In the genomic region with DNA sequence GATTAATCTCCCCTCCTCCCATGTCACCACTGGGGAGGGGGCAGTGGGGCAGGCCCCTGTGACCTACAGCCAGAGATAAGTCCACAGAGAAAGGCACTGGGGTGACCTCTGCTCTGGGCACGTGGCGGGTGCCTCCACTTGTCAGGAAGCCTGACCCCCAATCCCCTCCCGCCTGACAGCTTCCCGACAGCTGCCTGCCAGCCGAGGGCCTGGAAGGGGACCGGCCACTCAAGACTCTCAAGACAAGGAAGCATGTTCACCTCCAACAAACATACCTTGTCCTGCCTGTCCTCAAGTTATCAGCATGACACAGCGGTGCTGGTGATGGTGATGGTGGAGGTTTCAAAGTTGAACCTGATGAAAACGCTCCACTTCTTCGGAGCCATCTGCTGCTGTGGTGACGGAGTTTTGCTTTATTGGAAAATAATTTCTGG, we compare ENCODE assay signal across 1 cellular context.
A peak's percentile ranks its signal among the peaks of the same experiment; 100 is the strongest.
TF ChIP-seq lines count a peak whose summit lies in the region.

No MANE protein-coding gene starts in this region.

TF ChIP-seq in K562, 482 proteins besides CTCF, POLR2A, EP300 and RAD21 (continued from another document and continues in another):
- TF ChIP-seq, protein P1, sequence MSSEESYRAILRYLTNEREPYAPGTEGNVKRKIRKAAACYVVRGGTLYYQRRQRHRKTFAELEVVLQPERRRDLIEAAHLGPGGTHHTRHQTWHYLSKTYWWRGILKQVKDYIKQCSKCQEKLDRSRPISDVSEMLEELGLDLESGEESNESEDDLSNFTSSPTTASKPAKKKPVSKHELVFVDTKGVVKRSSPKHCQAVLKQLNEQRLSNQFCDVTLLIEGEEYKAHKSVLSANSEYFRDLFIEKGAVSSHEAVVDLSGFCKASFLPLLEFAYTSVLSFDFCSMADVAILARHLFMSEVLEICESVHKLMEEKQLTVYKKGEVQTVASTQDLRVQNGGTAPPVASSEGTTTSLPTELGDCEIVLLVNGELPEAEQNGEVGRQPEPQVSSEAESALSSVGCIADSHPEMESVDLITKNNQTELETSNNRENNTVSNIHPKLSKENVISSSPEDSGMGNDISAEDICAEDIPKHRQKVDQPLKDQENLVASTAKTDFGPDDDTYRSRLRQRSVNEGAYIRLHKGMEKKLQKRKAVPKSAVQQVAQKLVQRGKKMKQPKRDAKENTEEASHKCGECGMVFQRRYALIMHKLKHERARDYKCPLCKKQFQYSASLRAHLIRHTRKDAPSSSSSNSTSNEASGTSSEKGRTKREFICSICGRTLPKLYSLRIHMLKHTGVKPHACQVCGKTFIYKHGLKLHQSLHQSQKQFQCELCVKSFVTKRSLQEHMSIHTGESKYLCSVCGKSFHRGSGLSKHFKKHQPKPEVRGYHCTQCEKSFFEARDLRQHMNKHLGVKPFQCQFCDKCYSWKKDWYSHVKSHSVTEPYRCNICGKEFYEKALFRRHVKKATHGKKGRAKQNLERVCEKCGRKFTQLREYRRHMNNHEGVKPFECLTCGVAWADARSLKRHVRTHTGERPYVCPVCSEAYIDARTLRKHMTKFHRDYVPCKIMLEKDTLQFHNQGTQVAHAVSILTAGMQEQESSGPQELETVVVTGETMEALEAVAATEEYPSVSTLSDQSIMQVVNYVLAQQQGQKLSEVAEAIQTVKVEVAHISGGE (CRISPR knock-in tag; IDR thresholded peaks at IDR 0.05) = no peak
- TF ChIP-seq ZNF274 (IDR thresholded peaks at IDR 0.05; ENCODE audit: borderline replicate concordance, low read depth, low read length) (no peak), KDM4B (IDR thresholded peaks at IDR 0.05; ENCODE audit: borderline replicate concordance in 2 of 2, low read depth in 1 of 2) (no peak), IRF2 (CRISPR knock-in tag; IDR thresholded peaks at IDR 0.05) (no peak), U2AF1 (optimal IDR thresholded peaks at IDR 0.05; ENCODE audit: low read depth, low read length) (no peak), CHD2 (IDR thresholded peaks at IDR 0.05; ENCODE audit: low read depth, low read length) (no peak), GATA2 (CRISPR knock-in tag; IDR thresholded peaks at IDR 0.05) (0 out of 2 replicates have a peak, but pooled peaks have one; percentile 12), PTRF (tag; IDR thresholded peaks at IDR 0.05) (no peak), NR2C1 (IDR thresholded peaks at IDR 0.05) (no peak; the same call in 1 of the 2 replicates), NR2C1 (tag; IDR thresholded peaks at IDR 0.05) (peak; percentile 62), ZNF583 (CRISPR knock-in tag; IDR thresholded peaks at IDR 0.05) (0 out of 2 replicates have a peak, but pooled peaks have one; percentile 59), ZNF431 (CRISPR knock-in tag; IDR thresholded peaks at IDR 0.05) (0 out of 2 replicates have a peak, but pooled peaks have one; percentile 21), ZNF311 (CRISPR knock-in tag; IDR thresholded peaks at IDR 0.05) (no peak), RBM25 (IDR thresholded peaks at IDR 0.05; ENCODE audit: low read depth, low read length, severe bottlenecking) (no peak), CBFA2T2 (conservative IDR thresholded peaks at IDR 0.05) (peak; percentile 16; the same call in 1 of the 2 replicates), SNIP1 (IDR thresholded peaks at IDR 0.05; ENCODE audit: low read depth) (no peak), NFRKB (IDR thresholded peaks at IDR 0.05; ENCODE audit: low read depth) (no peak), ZNF3 (CRISPR knock-in tag; IDR thresholded peaks at IDR 0.05) (no peak), PURB (CRISPR knock-in tag; IDR thresholded peaks at IDR 0.05; ENCODE audit: low read depth) (no peak), JUN (IDR thresholded peaks at IDR 0.05; ENCODE audit: borderline replicate concordance, low read depth, low read length) (no peak), JUN (CRISPR knock-in tag; IDR thresholded peaks at IDR 0.05; ENCODE audit: borderline replicate concordance) (no peak), MCM5 (IDR thresholded peaks at IDR 0.05; ENCODE audit: low read depth) (no peak), SRSF1 (IDR thresholded peaks at IDR 0.05; ENCODE audit: low read depth, low read length) (no peak), NEUROD1 (IDR thresholded peaks at IDR 0.05; ENCODE audit: borderline replicate concordance, low read depth, low read length, partially characterized antibody) (peak; percentile 15), ZC3H4 (CRISPR knock-in tag; IDR thresholded peaks at IDR 0.05; ENCODE audit: borderline replicate concordance) (no peak), MAZ (CRISPR knock-in tag; conservative IDR thresholded peaks at IDR 0.05 in 1 of 2, IDR thresholded peaks at IDR 0.05 in 1 of 2) (no peak), HDAC8 (tag; IDR thresholded peaks at IDR 0.05) (no peak), ZKSCAN8 (CRISPR knock-in tag; IDR thresholded peaks at IDR 0.05) (no peak), NR2F6 (CRISPR knock-in tag; IDR thresholded peaks at IDR 0.05) (no peak), EGR1 (conservative IDR thresholded peaks at IDR 0.05) (no peak), RFX1 (IDR thresholded peaks at IDR 0.05) (no peak), ZEB2 (IDR thresholded peaks at IDR 0.05) (0 out of 2 replicates have a peak, but pooled peaks have one; percentile 31), NUFIP1 (IDR thresholded peaks at IDR 0.05; ENCODE audit: partially characterized antibody) (no peak), ZNF79 (CRISPR knock-in tag; IDR thresholded peaks at IDR 0.05; ENCODE audit: low read depth) (no peak), ZNF217 (CRISPR knock-in tag; IDR thresholded peaks at IDR 0.05) (no peak), ZC3H8 (IDR thresholded peaks at IDR 0.05) (no peak), BRCA1 (IDR thresholded peaks at IDR 0.05) (no peak), BRCA1 (CRISPR knock-in tag; IDR thresholded peaks at IDR 0.05) (no peak), PHB2 (IDR thresholded peaks at IDR 0.05; ENCODE audit: low read depth) (no peak), ZFP36 (IDR thresholded peaks at IDR 0.05; ENCODE audit: low read depth, low read length, partially characterized antibody) (no peak), FIP1L1 (IDR thresholded peaks at IDR 0.05; ENCODE audit: low read depth, low read length, poor library complexity, severe bottlenecking) (no peak), MTA2 (IDR thresholded peaks at IDR 0.05; ENCODE audit: low read depth) (no peak), CTBP1 (IDR thresholded peaks at IDR 0.05; ENCODE audit: borderline replicate concordance) (peak; percentile 63; the same call in 1 of the 2 replicates)
- TF ChIP-seq, protein P2, sequence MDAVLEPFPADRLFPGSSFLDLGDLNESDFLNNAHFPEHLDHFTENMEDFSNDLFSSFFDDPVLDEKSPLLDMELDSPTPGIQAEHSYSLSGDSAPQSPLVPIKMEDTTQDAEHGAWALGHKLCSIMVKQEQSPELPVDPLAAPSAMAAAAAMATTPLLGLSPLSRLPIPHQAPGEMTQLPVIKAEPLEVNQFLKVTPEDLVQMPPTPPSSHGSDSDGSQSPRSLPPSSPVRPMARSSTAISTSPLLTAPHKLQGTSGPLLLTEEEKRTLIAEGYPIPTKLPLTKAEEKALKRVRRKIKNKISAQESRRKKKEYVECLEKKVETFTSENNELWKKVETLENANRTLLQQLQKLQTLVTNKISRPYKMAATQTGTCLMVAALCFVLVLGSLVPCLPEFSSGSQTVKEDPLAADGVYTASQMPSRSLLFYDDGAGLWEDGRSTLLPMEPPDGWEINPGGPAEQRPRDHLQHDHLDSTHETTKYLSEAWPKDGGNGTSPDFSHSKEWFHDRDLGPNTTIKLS (IDR thresholded peaks at IDR 0.05; ENCODE audit: borderline replicate concordance, low read depth) = peak; percentile 32; the same call in 1 of the 2 replicates
- TF ChIP-seq, protein P3, sequence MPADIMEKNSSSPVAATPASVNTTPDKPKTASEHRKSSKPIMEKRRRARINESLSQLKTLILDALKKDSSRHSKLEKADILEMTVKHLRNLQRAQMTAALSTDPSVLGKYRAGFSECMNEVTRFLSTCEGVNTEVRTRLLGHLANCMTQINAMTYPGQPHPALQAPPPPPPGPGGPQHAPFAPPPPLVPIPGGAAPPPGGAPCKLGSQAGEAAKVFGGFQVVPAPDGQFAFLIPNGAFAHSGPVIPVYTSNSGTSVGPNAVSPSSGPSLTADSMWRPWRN (IDR thresholded peaks at IDR 0.05; ENCODE audit: low read depth) = no peak
- TF ChIP-seq, protein P4, sequence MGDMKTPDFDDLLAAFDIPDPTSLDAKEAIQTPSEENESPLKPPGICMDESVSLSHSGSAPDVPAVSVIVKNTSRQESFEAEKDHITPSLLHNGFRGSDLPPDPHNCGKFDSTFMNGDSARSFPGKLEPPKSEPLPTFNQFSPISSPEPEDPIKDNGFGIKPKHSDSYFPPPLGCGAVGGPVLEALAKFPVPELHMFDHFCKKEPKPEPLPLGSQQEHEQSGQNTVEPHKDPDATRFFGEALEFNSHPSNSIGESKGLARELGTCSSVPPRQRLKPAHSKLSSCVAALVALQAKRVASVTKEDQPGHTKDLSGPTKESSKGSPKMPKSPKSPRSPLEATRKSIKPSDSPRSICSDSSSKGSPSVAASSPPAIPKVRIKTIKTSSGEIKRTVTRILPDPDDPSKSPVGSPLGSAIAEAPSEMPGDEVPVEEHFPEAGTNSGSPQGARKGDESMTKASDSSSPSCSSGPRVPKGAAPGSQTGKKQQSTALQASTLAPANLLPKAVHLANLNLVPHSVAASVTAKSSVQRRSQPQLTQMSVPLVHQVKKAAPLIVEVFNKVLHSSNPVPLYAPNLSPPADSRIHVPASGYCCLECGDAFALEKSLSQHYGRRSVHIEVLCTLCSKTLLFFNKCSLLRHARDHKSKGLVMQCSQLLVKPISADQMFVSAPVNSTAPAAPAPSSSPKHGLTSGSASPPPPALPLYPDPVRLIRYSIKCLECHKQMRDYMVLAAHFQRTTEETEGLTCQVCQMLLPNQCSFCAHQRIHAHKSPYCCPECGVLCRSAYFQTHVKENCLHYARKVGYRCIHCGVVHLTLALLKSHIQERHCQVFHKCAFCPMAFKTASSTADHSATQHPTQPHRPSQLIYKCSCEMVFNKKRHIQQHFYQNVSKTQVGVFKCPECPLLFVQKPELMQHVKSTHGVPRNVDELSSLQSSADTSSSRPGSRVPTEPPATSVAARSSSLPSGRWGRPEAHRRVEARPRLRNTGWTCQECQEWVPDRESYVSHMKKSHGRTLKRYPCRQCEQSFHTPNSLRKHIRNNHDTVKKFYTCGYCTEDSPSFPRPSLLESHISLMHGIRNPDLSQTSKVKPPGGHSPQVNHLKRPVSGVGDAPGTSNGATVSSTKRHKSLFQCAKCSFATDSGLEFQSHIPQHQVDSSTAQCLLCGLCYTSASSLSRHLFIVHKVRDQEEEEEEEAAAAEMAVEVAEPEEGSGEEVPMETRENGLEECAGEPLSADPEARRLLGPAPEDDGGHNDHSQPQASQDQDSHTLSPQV (IDR thresholded peaks at IDR 0.05) = peak; percentile 97
- TF ChIP-seq, protein P5, sequence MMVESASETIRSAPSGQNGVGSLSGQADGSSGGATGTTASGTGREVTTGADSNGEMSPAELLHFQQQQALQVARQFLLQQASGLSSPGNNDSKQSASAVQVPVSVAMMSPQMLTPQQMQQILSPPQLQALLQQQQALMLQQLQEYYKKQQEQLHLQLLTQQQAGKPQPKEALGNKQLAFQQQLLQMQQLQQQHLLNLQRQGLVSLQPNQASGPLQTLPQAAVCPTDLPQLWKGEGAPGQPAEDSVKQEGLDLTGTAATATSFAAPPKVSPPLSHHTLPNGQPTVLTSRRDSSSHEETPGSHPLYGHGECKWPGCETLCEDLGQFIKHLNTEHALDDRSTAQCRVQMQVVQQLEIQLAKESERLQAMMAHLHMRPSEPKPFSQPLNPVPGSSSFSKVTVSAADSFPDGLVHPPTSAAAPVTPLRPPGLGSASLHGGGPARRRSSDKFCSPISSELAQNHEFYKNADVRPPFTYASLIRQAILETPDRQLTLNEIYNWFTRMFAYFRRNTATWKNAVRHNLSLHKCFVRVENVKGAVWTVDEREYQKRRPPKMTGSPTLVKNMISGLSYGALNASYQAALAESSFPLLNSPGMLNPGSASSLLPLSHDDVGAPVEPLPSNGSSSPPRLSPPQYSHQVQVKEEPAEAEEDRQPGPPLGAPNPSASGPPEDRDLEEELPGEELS (CRISPR knock-in tag; IDR thresholded peaks at IDR 0.05; ENCODE audit: borderline replicate concordance) = no peak
- TF ChIP-seq, protein P6, sequence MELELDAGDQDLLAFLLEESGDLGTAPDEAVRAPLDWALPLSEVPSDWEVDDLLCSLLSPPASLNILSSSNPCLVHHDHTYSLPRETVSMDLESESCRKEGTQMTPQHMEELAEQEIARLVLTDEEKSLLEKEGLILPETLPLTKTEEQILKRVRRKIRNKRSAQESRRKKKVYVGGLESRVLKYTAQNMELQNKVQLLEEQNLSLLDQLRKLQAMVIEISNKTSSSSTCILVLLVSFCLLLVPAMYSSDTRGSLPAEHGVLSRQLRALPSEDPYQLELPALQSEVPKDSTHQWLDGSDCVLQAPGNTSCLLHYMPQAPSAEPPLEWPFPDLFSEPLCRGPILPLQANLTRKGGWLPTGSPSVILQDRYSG (tag; conservative IDR thresholded peaks at IDR 0.05; ENCODE audit: low read depth) = peak; percentile 80
- TF ChIP-seq, protein P7, sequence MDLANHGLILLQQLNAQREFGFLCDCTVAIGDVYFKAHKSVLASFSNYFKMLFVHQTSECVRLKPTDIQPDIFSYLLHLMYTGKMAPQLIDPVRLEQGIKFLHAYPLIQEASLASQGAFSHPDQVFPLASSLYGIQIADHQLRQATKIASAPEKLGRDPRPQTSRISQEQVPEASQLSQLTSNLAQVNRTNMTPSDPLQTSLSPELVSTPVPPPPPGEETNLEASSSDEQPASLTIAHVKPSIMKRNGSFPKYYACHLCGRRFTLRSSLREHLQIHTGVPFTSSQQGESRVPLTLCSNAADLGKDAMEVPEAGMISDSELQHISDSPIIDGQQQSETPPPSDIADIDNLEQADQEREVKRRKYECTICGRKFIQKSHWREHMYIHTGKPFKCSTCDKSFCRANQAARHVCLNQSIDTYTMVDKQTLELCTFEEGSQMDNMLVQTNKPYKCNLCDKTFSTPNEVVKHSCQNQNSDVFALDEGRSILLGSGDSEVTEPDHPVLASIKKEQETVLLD (IDR thresholded peaks at IDR 0.05) = no peak
- TF ChIP-seq, protein P8, sequence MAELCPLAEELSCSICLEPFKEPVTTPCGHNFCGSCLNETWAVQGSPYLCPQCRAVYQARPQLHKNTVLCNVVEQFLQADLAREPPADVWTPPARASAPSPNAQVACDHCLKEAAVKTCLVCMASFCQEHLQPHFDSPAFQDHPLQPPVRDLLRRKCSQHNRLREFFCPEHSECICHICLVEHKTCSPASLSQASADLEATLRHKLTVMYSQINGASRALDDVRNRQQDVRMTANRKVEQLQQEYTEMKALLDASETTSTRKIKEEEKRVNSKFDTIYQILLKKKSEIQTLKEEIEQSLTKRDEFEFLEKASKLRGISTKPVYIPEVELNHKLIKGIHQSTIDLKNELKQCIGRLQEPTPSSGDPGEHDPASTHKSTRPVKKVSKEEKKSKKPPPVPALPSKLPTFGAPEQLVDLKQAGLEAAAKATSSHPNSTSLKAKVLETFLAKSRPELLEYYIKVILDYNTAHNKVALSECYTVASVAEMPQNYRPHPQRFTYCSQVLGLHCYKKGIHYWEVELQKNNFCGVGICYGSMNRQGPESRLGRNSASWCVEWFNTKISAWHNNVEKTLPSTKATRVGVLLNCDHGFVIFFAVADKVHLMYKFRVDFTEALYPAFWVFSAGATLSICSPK (IDR thresholded peaks at IDR 0.05; ENCODE audit: borderline replicate concordance) = no peak
